Comparison of ENCODE assay signal across 17 cellular contexts in the genomic region with DNA sequence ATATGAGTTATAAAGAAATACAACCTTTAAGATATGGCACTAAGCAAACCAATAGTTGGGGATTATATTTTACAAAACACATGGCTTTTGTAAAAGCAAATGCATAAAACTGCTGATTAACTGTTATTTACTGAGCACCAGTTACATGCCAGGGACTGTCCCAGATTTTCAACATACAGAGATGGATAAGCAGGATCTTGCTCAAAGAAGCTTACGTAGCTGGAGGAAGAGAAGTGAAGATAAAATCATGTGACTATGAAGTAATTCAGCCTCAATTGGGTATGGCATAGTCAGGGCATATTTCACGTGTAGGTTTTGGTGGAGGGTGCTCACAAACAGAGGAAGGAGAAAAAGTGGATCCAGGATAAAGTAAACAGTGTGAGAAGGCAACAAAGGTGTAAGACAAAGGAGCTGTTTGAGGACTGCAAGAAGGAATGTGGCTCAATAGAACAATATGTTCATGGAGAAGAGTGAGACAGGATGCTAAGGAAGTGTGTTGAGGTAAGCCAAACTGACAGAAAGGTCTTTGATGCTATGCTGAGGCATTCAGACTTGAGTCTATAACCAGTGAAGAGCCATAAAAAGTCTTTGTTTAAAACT.
DNase-seq lines count a peak whose midpoint lies in the region; ATAC-seq and TF ChIP-seq lines count a peak whose summit lies in the region.
"Had no signal": no experiment of that assay in that cellular context is flagged by ENCODE, and none has a peak within 500 bp of the region (broad histone marks: within the 10 kb centered on the region; RNA-seq: fewer than 3 reads in every experiment).

No MANE protein-coding gene starts in this region.

- no peak overlapping the region for H3K23ac ChIP-seq in neuronal stem cell (ENCODE audit: low read depth, low read length, poor library complexity)

- no peaks in the 10 kb centered on the region for H3K27me3 ChIP-seq in neuronal stem cell (ENCODE audit: control insufficient read depth in 3 of 3, insufficient read depth in 3 of 3, low read depth in 1 of 3, low read length in 3 of 3)
- H3K27me3 ChIP-seq: SJSA1 had no signal

- H3K27ac ChIP-seq in VCaP (peak overlapping the region; percentile 52), neuronal stem cell (replicated peaks; ENCODE audit: low read length) (no peak overlapping the region)
- H3K27ac ChIP-seq: A549, SJSA1 had no signal

- no peak overlapping the region for H3K14ac ChIP-seq in neuronal stem cell (ENCODE audit: low read length)

- H2BK120ac ChIP-seq in neuronal stem cell (ENCODE audit: low read depth, low read length) = no peak overlapping the region

- DNase-seq in NCI-H2171 treated with DMSO at 0.1 percent for 48 hours (lab: John Stamatoyannopoulos, UW) (peak; percentile 47), NCI-H2171 (lab: John Stamatoyannopoulos, UW) (no peak), fibroblast of pulmonary artery (ENCODE audit: low read depth) (peak; percentile 71), neuronal stem cell (ENCODE audit: low spot score) (peak; percentile 9), left lobe of liver (ENCODE audit: low spot score) (no peak), NCI-H1694 (lab: John Stamatoyannopoulos, UW) (no peak), NCI-H526 treated with DMSO at 0.1 percent for 48 hours (lab: John Stamatoyannopoulos, UW) (no peak)
- DNase-seq: DMS79, GDM1, IMR-90, NCI-H187 treated with DMSO at 0.1 percent for 48 hours, NCI-H2227 treated with DMSO at 0.1 percent for 48 hours, NCI-H526 had no signal

- no peak overlapping the region for H4K91ac ChIP-seq in neuronal stem cell (ENCODE audit: low read depth, low read length, poor library complexity)

- no peak overlapping the region for H2BK12ac ChIP-seq in neuronal stem cell (ENCODE audit: low read length)

- WGBS in neuronal stem cell (ENCODE audit: extremely low coverage in 2 of 2, insufficient read length in 2 of 2, insufficient replicate concordance in 1 of 2), 2 donors = no CpG with 5 or more reads among the region's 2 CpGs

- H3K9me3 ChIP-seq in neuronal stem cell (replicated peaks in 1 of 2; ENCODE audit: control insufficient read depth in 2 of 2, insufficient read depth in 1 of 2, low read depth in 1 of 2, low read length in 2 of 2) = no peaks in the 10 kb centered on the region
- H3K9me3 ChIP-seq: A549, SJSA1 had no signal

- no peak overlapping the region for H3K4me3 ChIP-seq in fibroblast of pulmonary artery (replicated peaks; ENCODE audit: low read depth, low read length)
- H3K4me3 ChIP-seq in neuronal stem cell (ENCODE audit: low read length in 2 of 2) = no peak overlapping the region
- H3K4me3 ChIP-seq: A549, SJSA1 had no signal

- H4K8ac ChIP-seq in neuronal stem cell (ENCODE audit: low read depth, low read length) = no peak overlapping the region

- H3K4me1 ChIP-seq in neuronal stem cell (ENCODE audit: control insufficient read depth in 2 of 2, insufficient read depth in 1 of 2, low read depth in 1 of 2, low read length in 2 of 2) = peaks cover 0 to 4% of the 10 kb centered on the region in 2 donors
- H3K4me1 ChIP-seq: A549, SJSA1 had no signal

- H3K9ac ChIP-seq in neuronal stem cell (ENCODE audit: low read depth, low read length, poor library complexity) = no peak overlapping the region

- no peak overlapping the region for H2AFZ ChIP-seq in neuronal stem cell (ENCODE audit: low read length)

- ATAC-seq in left lobe of liver = no peak
- ATAC-seq: A549, HCT116 had no signal

- H3K4ac ChIP-seq in neuronal stem cell (ENCODE audit: low read length) = no peak overlapping the region

- no peak overlapping the region for H2AK5ac ChIP-seq in neuronal stem cell (ENCODE audit: low read depth, low read length)

- H2BK5ac ChIP-seq in neuronal stem cell (ENCODE audit: low read length) = no peak overlapping the region

- H3K18ac ChIP-seq in neuronal stem cell (ENCODE audit: low read length) = no peak overlapping the region

- no peaks in the 10 kb centered on the region for H3K36me3 ChIP-seq in neuronal stem cell (replicated peaks in 1 of 2; ENCODE audit: control insufficient read depth in 2 of 2, insufficient read depth in 2 of 2, low read length in 2 of 2)
- H3K36me3 ChIP-seq: SJSA1 had no signal

- H3K79me1 ChIP-seq in neuronal stem cell (ENCODE audit: low read depth, low read length) = no peaks in the 10 kb centered on the region

- H2BK15ac ChIP-seq in neuronal stem cell (ENCODE audit: low read length) = no peak overlapping the region

- H3K4me2 ChIP-seq in neuronal stem cell (ENCODE audit: insufficient read depth, low read length, poor library complexity, severe bottlenecking) = no peak overlapping the region
- H3K4me2 ChIP-seq: A549 had no signal

- TF ChIP-seq CTCF in VCaP (conservative IDR thresholded peaks at IDR 0.05) (no peak), fibroblast of pulmonary artery (IDR thresholded peaks at IDR 0.05; ENCODE audit: low read length, missing control alignments) (no peak)

Comparison
In these comparisons a context has a peak if more than half of its experiments do, and no peak if none do; other contexts are left out.
1. DNase-seq: peak in NCI-H2171 treated with DMSO at 0.1 percent for 48 hours (single experiment), fibroblast of pulmonary artery (single experiment) and neuronal stem cell (single experiment); none in NCI-H2171 (single experiment), left lobe of liver (single experiment), NCI-H1694 (single experiment) and NCI-H526 treated with DMSO at 0.1 percent for 48 hours (single experiment).